In the genomic region with DNA sequence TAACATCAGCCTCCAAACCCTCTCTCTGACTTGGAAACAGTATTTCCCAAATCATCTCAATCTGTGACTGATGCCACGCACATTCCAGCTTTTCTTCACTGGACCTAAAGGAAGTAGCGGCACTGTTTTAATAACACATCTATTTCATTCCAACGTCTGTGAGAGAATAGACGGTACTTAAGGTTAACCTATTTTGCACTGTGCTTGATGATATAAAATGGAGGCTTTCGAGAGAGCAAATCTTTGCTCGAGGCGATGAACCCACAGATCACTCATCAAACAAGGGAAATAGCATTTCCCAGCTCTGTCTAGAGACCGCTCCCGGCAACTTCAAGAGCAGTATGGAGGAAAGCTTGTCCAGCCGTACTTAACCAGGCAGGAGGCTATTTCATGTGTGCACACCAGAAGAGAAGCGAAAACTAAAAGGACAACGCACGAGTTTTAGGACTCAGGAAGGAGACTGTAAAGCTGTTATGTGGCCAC, we compare ENCODE assay signal across 8 cellular contexts. TPM values are rescaled to one million over a fixed set of nuclear protein-coding genes. Genes with fewer than 3 reads are reported as not detected.
DNase-seq lines count a peak whose midpoint lies in the region; ATAC-seq and TF ChIP-seq lines count a peak whose summit lies in the region.

No MANE protein-coding gene starts in this region.

- no CpG with 5 or more reads among the region's 13 CpGs for WGBS in mesendoderm (ENCODE audit: extremely low coverage, insufficient coverage, low lambda C conversion rate)
- WGBS in transverse colon (ENCODE audit: low coverage in 1 of 2), 2 donors: 8 to 32% methylated on average over 11 to 13 of the region's 13 CpGs

- no peaks in the 10 kb centered on the region for H3K36me3 ChIP-seq in mesendoderm (ENCODE audit: control insufficient read depth, insufficient read depth, low read length)
- no peaks in the 10 kb centered on the region for H3K36me3 ChIP-seq in transverse colon

- CTCF ChIA-PET in activated CD4-positive, alpha-beta T cell treated with anti-CD3 and anti-CD28 coated beads, Interleukin-2, amount 10 ng/mL, durations not matched to agents 7 days and 5 days (lab: Charles Lee): interaction anchor here (0.7 to 2.3 kb wide), 4 partner anchors 91 to 268 kb away, joined by 3 to 7 read pairs (median 4); no protein-coding TSS in a partner anchor

- TF ChIP-seq CTCF in transverse colon (IDR thresholded peaks at IDR 0.05): no peak

- H3K4me1 Mint-ChIP-seq in activated CD4-positive, alpha-beta T cell treated with anti-CD3 and anti-CD28 coated beads, Interleukin-2, amount 10 ng/mL, durations not matched to agents 7 days and 5 days: peaks cover 37% of the 10 kb centered on the region

- in situ Hi-C loops in transverse colon (cut with MboI; ENCODE audit: low pct_ligation_motif_present in 1 of 4, low pct_unique_long_range_greater_than_20kb in 1 of 4, low sequenced_read_pairs in 3 of 4): loop anchor here in 2 of 4 donors (5.0 to 10.0 kb wide), 3 partner anchors 73 to 270 kb away; no protein-coding TSS in a partner anchor

- no peak for ATAC-seq in HG02798 (IDR thresholded peaks at IDR 0.05; ENCODE audit: poor library complexity, unreplicated experiment)
- no peak for ATAC-seq in HG03521 (IDR thresholded peaks at IDR 0.05; ENCODE audit: unreplicated experiment)

- peak overlapping the region; percentile 80 for H3K9ac ChIP-seq in mesendoderm (ENCODE audit: low read length)

- peaks cover 44% of the 10 kb centered on the region for H3K79me2 ChIP-seq in mesendoderm (ENCODE audit: control insufficient read depth, insufficient read depth, low read length)

- peaks cover 7% of the 10 kb centered on the region for H3K36me3 Mint-ChIP-seq in activated CD4-positive, alpha-beta T cell treated with anti-CD3 and anti-CD28 coated beads, Interleukin-2, amount 10 ng/mL, durations not matched to agents 7 days and 5 days (ENCODE audit: low read depth)

- H2BK5ac ChIP-seq in mesendoderm (ENCODE audit: low read length): peak overlapping the region; percentile 71

- no peak overlapping the region for H2AK5ac ChIP-seq in mesendoderm (ENCODE audit: low read length)

- TF ChIP-seq EP300 in transverse colon (IDR thresholded peaks at IDR 0.05; ENCODE audit: low read depth): no peak

- no peak overlapping the region for H2BK15ac ChIP-seq in mesendoderm (replicated peaks; ENCODE audit: low read depth)

- H3K4me2 ChIP-seq in mesendoderm (ENCODE audit: low read length): peak overlapping the region; percentile 78

- H3K27me3 ChIP-seq in mesendoderm (ENCODE audit: insufficient read depth, low read length, poor library complexity) (no peaks in the 10 kb centered on the region), transverse colon (no peaks in the 10 kb centered on the region)

- TF ChIP-seq POLR2A in transverse colon (IDR thresholded peaks at IDR 0.05): no peak

- intact Hi-C loops in transverse colon (cut with DNase I; ENCODE audit: low total_unique reads): loop anchor here (10.0 kb wide), 1 partner anchor 103 kb away; no protein-coding TSS in a partner anchor

- H3K23ac ChIP-seq in mesendoderm (ENCODE audit: low read length): no peak overlapping the region

- no peaks in the 10 kb centered on the region for H3K27me3 Mint-ChIP-seq in activated CD4-positive, alpha-beta T cell treated with anti-CD3 and anti-CD28 coated beads, Interleukin-2, amount 10 ng/mL, durations not matched to agents 7 days and 5 days

- no peaks in the 10 kb centered on the region for H3K9me3 Mint-ChIP-seq in activated CD4-positive, alpha-beta T cell treated with anti-CD3 and anti-CD28 coated beads, Interleukin-2, amount 10 ng/mL, durations not matched to agents 7 days and 5 days

- H3K27ac ChIP-seq in mesendoderm (ENCODE audit: low read depth, low read length) (no peak overlapping the region), transverse colon (peak overlapping the region; percentile 96 to 99 (median 98))

- peak overlapping the region; percentile 40 for H3K56ac ChIP-seq in mesendoderm (ENCODE audit: low read length)

- H3K9me3 ChIP-seq in transverse colon: no peaks in the 10 kb centered on the region

- H3K18ac ChIP-seq in mesendoderm (ENCODE audit: low read length): no peak overlapping the region

- no peak overlapping the region for H4K8ac ChIP-seq in mesendoderm (ENCODE audit: low read depth, low read length)

- no peak overlapping the region for H4K5ac ChIP-seq in mesendoderm (ENCODE audit: low read length)

- H3K4me3 ChIP-seq in mesendoderm (ENCODE audit: low read length) (peak overlapping the region; percentile 70), transverse colon (peak overlapping the region; percentile 1 to 91 (median 82))

- H3K79me1 ChIP-seq in mesendoderm (ENCODE audit: low read length): no peaks in the 10 kb centered on the region

- H3K27ac Mint-ChIP-seq in activated CD4-positive, alpha-beta T cell treated with anti-CD3 and anti-CD28 coated beads, Interleukin-2, amount 10 ng/mL, durations not matched to agents 7 days and 5 days: peak overlapping the region; percentile 91

- no peak overlapping the region for H2BK120ac ChIP-seq in mesendoderm (ENCODE audit: low read depth, low read length)

- H3K4me1 ChIP-seq in mesendoderm (ENCODE audit: control insufficient read depth, low read depth, low read length) (no peaks in the 10 kb centered on the region), transverse colon (peaks cover 6 to 39% (median 14%) of the 10 kb centered on the region in 4 donors)

- H3K4me3 Mint-ChIP-seq in activated CD4-positive, alpha-beta T cell treated with anti-CD3 and anti-CD28 coated beads, Interleukin-2, amount 10 ng/mL, durations not matched to agents 7 days and 5 days: peak overlapping the region; percentile 87

- POLR2A ChIA-PET in activated CD4-positive, alpha-beta T cell treated with anti-CD3 and anti-CD28 coated beads, Interleukin-2, amount 10 ng/mL, durations not matched to agents 7 days and 5 days (lab: Charles Lee): no interaction called here

- no peak overlapping the region for H3K4ac ChIP-seq in mesendoderm (ENCODE audit: low read depth, low read length)

- peak; percentile 18 for DNase-seq in activated CD4-positive, alpha-beta T cell treated with anti-CD3 and anti-CD28 coated beads, Interleukin-2, amount 10 ng/mL, durations not matched to agents 7 days and 5 days
- no peak for DNase-seq in activated CD4-positive, alpha-beta T cell treated with anti-CD3 and anti-CD28 coated beads, Interleukin-2, amount 50 U/mL, for 1 hour
- DNase-seq in NOMO-1 treated with DMSO at 0.1 percent for 48 hours (lab: John Stamatoyannopoulos, UW; ENCODE audit: unreplicated experiment) (peak; percentile 28), cerebellum (ENCODE audit: low spot score) (peak; percentile 35), mesendoderm (peak; percentile 32), transverse colon (peak; percentile 24)

RNA-seq across cellular contexts. Expression of gene UBL3, which starts 2.9 kb away (rescaled TPM):
- total RNA-seq in activated CD4-positive, alpha-beta T cell treated with anti-CD3 and anti-CD28 coated beads, Interleukin-2, amount 10 ng/mL, durations not matched to agents 7 days and 5 days: 10 to 100 TPM; 14.5 to 16.1 TPM
- total RNA-seq in cerebellum (50.9 TPM), transverse colon (10 to 100 TPM in 3 of 4 donors, 1 to 10 TPM in 1; 8.8 to 77.1 (median 60.0) TPM)
- polyA plus RNA-seq in mesendoderm (2013, experiment 1 of 2): 16.0 TPM
- polyA plus RNA-seq in mesendoderm (2013, experiment 2 of 2): 15.7 TPM
